Comparison of ENCODE assay signal across 1 cellular context in genomic region chr2:58803192-58803591, GRCh38.
TF ChIP-seq lines count a peak whose summit lies in the region.

No MANE protein-coding gene starts in this region.

TF ChIP-seq in K562, 482 proteins besides CTCF, POLR2A, EP300 and RAD21 (continued from another document):
- TF ChIP-seq ZBTB40 (IDR thresholded peaks at IDR 0.05), result no peak
- TF ChIP-seq ZBTB40 (CRISPR knock-in tag; IDR thresholded peaks at IDR 0.05), result no peak
- TF ChIP-seq USF1 (CRISPR knock-in tag; IDR thresholded peaks at IDR 0.05), result no peak
- no peak for TF ChIP-seq NCOR1 (IDR thresholded peaks at IDR 0.05)
